In genomic region chr19:41914906-41915247, GRCh38 we compare ENCODE assay signal across 21 cellular contexts. TPM values are rescaled to one million over a fixed set of nuclear protein-coding genes. Genes with fewer than 3 reads are reported as not detected.
DNase-seq lines count a peak whose midpoint lies in the region; ATAC-seq and TF ChIP-seq lines count a peak whose summit lies in the region.
"Had no signal": no experiment of that assay in that cellular context is flagged by ENCODE, and none has a peak within 500 bp of the region (broad histone marks: within the 10 kb centered on the region; RNA-seq: fewer than 3 reads in every experiment).

No MANE protein-coding gene starts in this region.

- H4K8ac ChIP-seq in IMR-90 (ENCODE audit: low read depth in 2 of 2, low read length in 2 of 2), result no peak overlapping the region

- H3K4me1 ChIP-seq in CD8-positive, alpha-beta T cell (ENCODE audit: insufficient read depth, low read length), result peaks cover 74% of the 10 kb centered on the region
- H3K4me1 ChIP-seq in IMR-90 (ENCODE audit: control insufficient read depth, insufficient read depth, low read length) (0 out of 2 replicates have a peak, but pooled peaks cover 2% of the 10 kb centered on the region), iPS-15b (ENCODE audit: control insufficient read depth, insufficient read depth, low read length) (no peaks in the 10 kb centered on the region), spleen (peaks cover 0 to 63% (median 30%) of the 10 kb centered on the region in 6 donors)

- H3K4me2 ChIP-seq in IMR-90 (ENCODE audit: low read depth, low read length), result peak overlapping the region; percentile 55; the same call in 1 of the 2 replicates
- H3K4me2 ChIP-seq: smooth muscle cell had no signal

- no peaks in the 10 kb centered on the region for H3K36me3 Mint-ChIP-seq in CD8-positive, alpha-beta T cell

- H2AK9ac ChIP-seq in IMR-90 (replicated peaks; ENCODE audit: low read depth, low read length, poor library complexity), result no peak overlapping the region

- peaks cover 27% of the 10 kb centered on the region for H4K20me1 ChIP-seq in IMR-90 (ENCODE audit: insufficient read depth, low read length)

- H3K27ac Mint-ChIP-seq in CD8-positive, alpha-beta T cell, result no peak overlapping the region
- H3K27ac Mint-ChIP-seq: activated CD8-positive, alpha-beta T cell treated with anti-CD3 and anti-CD28 coated beads, Interleukin-2, amount 10 ng/mL, durations not matched to agents 7 days and 5 days; stimulated activated naive CD8-positive, alpha-beta T cell treated with anti-CD3 and anti-CD28 coated beads, Interleukin-15, Interleukin-2, amounts not matched to agents 100 ng/mL and 50 ng/mL, for 24 hours had no signal

- H2BK20ac ChIP-seq in IMR-90 (ENCODE audit: low read depth, low read length), result no peak overlapping the region

- no peak for TF ChIP-seq CTCF in CD8-positive, alpha-beta T cell (IDR thresholded peaks at IDR 0.05)
- TF ChIP-seq CTCF in IMR-90 (conservative IDR thresholded peaks at IDR 0.05; ENCODE audit: low read depth, low read length), result no peak
- TF ChIP-seq CTCF in spleen (IDR thresholded peaks at IDR 0.05 in 8 of 11, conservative IDR thresholded peaks at IDR 0.05 in 3 of 11), result no peak

- H3K9me3 ChIP-seq in CD8-positive, alpha-beta T cell (ENCODE audit: low read length), result no peaks in the 10 kb centered on the region
- H3K9me3 ChIP-seq in IMR-90 (ENCODE audit: control insufficient read depth, insufficient read depth, low read length), result no peaks in the 10 kb centered on the region
- no peaks in the 10 kb centered on the region for H3K9me3 ChIP-seq in iPS-15b (ENCODE audit: control insufficient read depth, insufficient read depth, low read length)
- H3K9me3 ChIP-seq in spleen, result no peaks in the 10 kb centered on the region
- H3K9me3 ChIP-seq: heart left ventricle, neutrophil had no signal

- CTCF ChIA-PET in CD8-positive, alpha-beta T cell (lab: Charles Lee), result no interaction called here
- CTCF ChIA-PET in IMR-90 (lab: Yijun Ruan, JAX), result no interaction called here

- H3K4me1 Mint-ChIP-seq in CD8-positive, alpha-beta T cell (ENCODE audit: low read depth), result peaks cover 39% of the 10 kb centered on the region

- ATAC-seq in CD8-positive, alpha-beta T cell, result peak; percentile 6
- no peak for ATAC-seq in IMR-90 (ENCODE audit: low read depth)
- ATAC-seq in HG02642 (IDR thresholded peaks at IDR 0.05; ENCODE audit: poor library complexity, unreplicated experiment), result no peak
- ATAC-seq: activated CD8-positive, alpha-beta T cell treated with anti-CD3 and anti-CD28 coated beads, Interleukin-2, amount 10 ng/mL, durations not matched to agents 7 days and 5 days; heart left ventricle had no signal

- WGBS in IMR-90 (ENCODE audit: extremely low coverage in 2 of 2, insufficient read length in 1 of 2), 2 experiments, result 3% methylated on average over 9 of the region's 18 CpGs; no CpG with 5 or more reads in 1 of the 2 experiments
- WGBS in spleen, 5 donors, result 2 to 6% (median 4%) methylated on average over 17 to 18 of the region's 18 CpGs

- H3K4me3 ChIP-seq in CD8-positive, alpha-beta T cell (ENCODE audit: low read depth, low read length), result peak overlapping the region; percentile 62
- H3K4me3 ChIP-seq in IMR-90 (ENCODE audit: insufficient read depth, low read depth, low read length), result no peak overlapping the region
- peak overlapping the region; percentile 43 for H3K4me3 ChIP-seq in iPS-15b (ENCODE audit: low read depth, low read length)
- peak overlapping the region in 1 of 8 donors; percentile 51 for H3K4me3 ChIP-seq in spleen
- H3K4me3 ChIP-seq: heart left ventricle, smooth muscle cell had no signal

- H3K14ac ChIP-seq in IMR-90 (replicated peaks; ENCODE audit: low read depth, low read length), result no peak overlapping the region

- no peak for DNase-seq in CD8-positive, alpha-beta T cell
- DNase-seq in IMR-90, result no peak
- DNase-seq in spleen, result no peak
- DNase-seq: activated CD8-positive, alpha-beta T cell treated with anti-CD3 and anti-CD28 coated beads, Interleukin-2, amount 10 ng/mL, durations not matched to agents 7 days and 5 days; activated naive CD4-positive, alpha-beta T cell; activated T-cell treated with anti-CD3 and anti-CD28 coated beads, Interleukin-2, amount 50 U/mL, for 1 hour; AML-193; amniotic stem cell; EL; heart left ventricle; NCI-H1105 treated with DMSO at 0.1 percent for 48 hours; NCI-H2081 treated with DMSO at 0.1 percent for 48 hours; NCI-H510A; stimulated activated CD4-positive, alpha-beta T cell treated with anti-CD3 and anti-CD28 coated beads, Interleukin-4, amount 100 ng/mL, for 24 hours; T1000; trophoblast cell had no signal

- no peak overlapping the region for H2AK5ac ChIP-seq in IMR-90 (ENCODE audit: low read depth, low read length)

- H3K23ac ChIP-seq in IMR-90 (ENCODE audit: low read depth, low read length), result no peak overlapping the region

- H3K36me3 ChIP-seq in CD8-positive, alpha-beta T cell (ENCODE audit: insufficient read depth, low read length), result no peaks in the 10 kb centered on the region
- no peaks in the 10 kb centered on the region for H3K36me3 ChIP-seq in IMR-90 (ENCODE audit: control insufficient read depth, insufficient read depth, low read length)
- no peaks in the 10 kb centered on the region for H3K36me3 ChIP-seq in iPS-15b (ENCODE audit: control insufficient read depth, insufficient read depth, low read length)
- H3K36me3 ChIP-seq in spleen, result no peaks in the 10 kb centered on the region
- H3K36me3 ChIP-seq: heart left ventricle, neutrophil had no signal

- H3K27me3 Mint-ChIP-seq in CD8-positive, alpha-beta T cell (ENCODE audit: low read depth), result peaks cover 3% of the 10 kb centered on the region

- no TSS peak for BruUV-seq in IMR-90 (replicated peaks; lab: Mats Ljungman, UMichigan)

- no peak overlapping the region for H3K4ac ChIP-seq in IMR-90 (ENCODE audit: low read depth, low read length)

- H2BK120ac ChIP-seq in IMR-90 (ENCODE audit: low read depth, low read length), result no peak overlapping the region

- H2BK5ac ChIP-seq in IMR-90 (ENCODE audit: low read depth, low read length, poor library complexity, severe bottlenecking), result no peak overlapping the region

- no peak overlapping the region for H3K56ac ChIP-seq in IMR-90 (ENCODE audit: extremely low read depth, insufficient read depth, low read length)

- no peak overlapping the region for H4K5ac ChIP-seq in IMR-90 (ENCODE audit: low read depth, low read length)

- in situ Hi-C loops in IMR-90 (cut with MboI; ENCODE audit: low sequenced_read_pairs), result no loop called here

- peaks cover 16% of the 10 kb centered on the region for H3K9me1 ChIP-seq in IMR-90 (ENCODE audit: insufficient read depth, low read length)

- no peak overlapping the region for H2AFZ ChIP-seq in IMR-90 (replicated peaks; ENCODE audit: low read length, poor library complexity)

- TF ChIP-seq POLR2A in IMR-90 (IDR thresholded peaks at IDR 0.05; ENCODE audit: low read depth, low read length) (no peak), spleen (IDR thresholded peaks at IDR 0.05) (no peak)

- intact Hi-C loops in CD8-positive, alpha-beta T cell (cut with DNase I, micrococcal nuclease), result loop anchor here (2.0 to 5.0 kb wide), 2 partner anchors 14 to 37 kb away; partner anchors contain the start of gene ERFL (in 1 of the 2)
- intact Hi-C loops in IMR-90 (cut with micrococcal nuclease), result no loop called here
- intact Hi-C loops in spleen (cut with DNase I; ENCODE audit: low total_unique reads), result no loop called here

- H3K79me1 ChIP-seq in IMR-90 (ENCODE audit: low read depth in 1 of 2, low read length in 2 of 2), result no peaks in the 10 kb centered on the region

- no peak for TF ChIP-seq RAD21 in IMR-90 (IDR thresholded peaks at IDR 0.05; ENCODE audit: low read length)

- POLR2A ChIA-PET in CD8-positive, alpha-beta T cell (lab: Charles Lee), result no interaction called here
- POLR2A ChIA-PET in IMR-90 (lab: Charles Lee; ENCODE audit: unreplicated experiment), result no interaction called here

- no peaks in the 10 kb centered on the region for H3K27me3 ChIP-seq in CD8-positive, alpha-beta T cell (ENCODE audit: insufficient read depth, low read length)
- peaks cover 81% of the 10 kb centered on the region for H3K27me3 ChIP-seq in IMR-90 (ENCODE audit: control insufficient read depth, insufficient read depth, low read length)
- H3K27me3 ChIP-seq in iPS-15b (ENCODE audit: control insufficient read depth, insufficient read depth, low read length), result peaks cover 97% of the 10 kb centered on the region
- H3K27me3 ChIP-seq in spleen (replicated peaks in 1 of 7), result peaks cover 3 to 74% (median 56%) of the 10 kb centered on the region in 7 donors

- no peak overlapping the region for H3K18ac ChIP-seq in IMR-90 (ENCODE audit: low read depth, low read length)

- no peak overlapping the region for H3K9ac ChIP-seq in IMR-90 (ENCODE audit: low read depth, low read length)
- no peak overlapping the region for H3K9ac ChIP-seq in iPS-15b (ENCODE audit: low read depth, low read length)

- dilution Hi-C loops in IMR-90 (cut with HindIII; ENCODE audit: low sequenced_read_pairs, unreplicated experiment), result no loop called here

- H3K4me3 Mint-ChIP-seq in CD8-positive, alpha-beta T cell, result no peak overlapping the region
- H3K4me3 Mint-ChIP-seq: activated CD8-positive, alpha-beta T cell treated with anti-CD3 and anti-CD28 coated beads, Interleukin-2, amount 10 ng/mL, durations not matched to agents 7 days and 5 days; stimulated activated naive CD8-positive, alpha-beta T cell treated with anti-CD3 and anti-CD28 coated beads, Interleukin-15, Interleukin-2, amounts not matched to agents 100 ng/mL and 50 ng/mL, for 24 hours had no signal

- H3K9me3 Mint-ChIP-seq in CD8-positive, alpha-beta T cell, result no peaks in the 10 kb centered on the region
- H3K9me3 Mint-ChIP-seq: stimulated activated naive CD8-positive, alpha-beta T cell treated with anti-CD3 and anti-CD28 coated beads, Interleukin-15, Interleukin-2, amounts not matched to agents 100 ng/mL and 50 ng/mL, for 24 hours had no signal

- no peak overlapping the region for H4K91ac ChIP-seq in IMR-90 (ENCODE audit: insufficient read depth, low read depth, low read length)

- H3K27ac ChIP-seq in CD8-positive, alpha-beta T cell (ENCODE audit: low read depth, low read length), result no peak overlapping the region
- H3K27ac ChIP-seq in IMR-90 (ENCODE audit: insufficient read depth, low read length) (no peak overlapping the region), spleen (no peak overlapping the region)
- H3K27ac ChIP-seq: heart left ventricle, neutrophil had no signal

- no peak overlapping the region for H2BK15ac ChIP-seq in IMR-90 (ENCODE audit: low read depth, low read length)

RNA-seq across cellular contexts. Expression of gene ERFL, which starts 13.4 kb away (rescaled TPM):
- total RNA-seq in CD8-positive, alpha-beta T cell, result 1 to 10 TPM; 5.4 to 6.8 TPM
- total RNA-seq in IMR-90 (2012; rRNA removed) (not detected in 2 replicates), spleen (1 to 10 TPM in 5 of 7 donors, under 1 TPM in 2; 0.46 to 3.0 (median 1.6) TPM)
- polyA plus RNA-seq in IMR-90 (2012; rRNA removed) (0.09 TPM in 1 of 2 replicates, not detected in the other), spleen (1 to 10 TPM; 2.2 to 2.4 (median 2.2) TPM)
- polyA plus RNA-seq in IMR-90 (2012; cell fraction: cytosol; rRNA removed), result 0.02 and 0.08 TPM in 2 replicates
- 0.26 and 0.53 TPM in 2 replicates for polyA plus RNA-seq in IMR-90 (2012; cell fraction: nucleus; rRNA removed; ENCODE audit: low replicate concordance)
- polyA plus RNA-seq: heart left ventricle had no signal

RNA-seq across cellular contexts. Expression of gene ARHGEF1, which starts 31.9 kb away (rescaled TPM):
- 1,000 to 10,000 TPM; 1,125 to 1,160 TPM for total RNA-seq in CD8-positive, alpha-beta T cell
- total RNA-seq in IMR-90 (2012; rRNA removed) (11.5 and 12.5 TPM in 2 replicates), spleen (100 to 1,000 TPM; 238 to 473 (median 382) TPM)
- polyA plus RNA-seq in IMR-90 (2012; rRNA removed) (47.1 and 51.2 TPM in 2 replicates), spleen (100 to 1,000 TPM; 314 to 543 (median 478) TPM)
- polyA plus RNA-seq in IMR-90 (2012; cell fraction: cytosol; rRNA removed), result 42.5 and 58.8 TPM in 2 replicates
- 228 and 380 TPM in 2 replicates for polyA plus RNA-seq in IMR-90 (2012; cell fraction: nucleus; rRNA removed; ENCODE audit: low replicate concordance)

RNA-seq across cellular contexts. Expression of gene CD79A, which starts 37.8 kb away (rescaled TPM):
- 10 to 100 TPM; 19.5 to 19.6 TPM for total RNA-seq in CD8-positive, alpha-beta T cell
- total RNA-seq in IMR-90 (2012; rRNA removed) (not detected in 2 replicates), spleen (100 to 1,000 TPM; 222 to 361 (median 269) TPM)
- polyA plus RNA-seq in IMR-90 (2012; rRNA removed) (0.19 and 0.24 TPM in 2 replicates), spleen (1,000 to 10,000 TPM in 1 of 3 donors, 100 to 1,000 TPM in 2; 748 to 1,033 (median 986) TPM)
- 0.10 and 0.37 TPM in 2 replicates for polyA plus RNA-seq in IMR-90 (2012; cell fraction: cytosol; rRNA removed)
- 0.06 and 0.25 TPM in 2 replicates for polyA plus RNA-seq in IMR-90 (2012; cell fraction: nucleus; rRNA removed; ENCODE audit: low replicate concordance)
- total RNA-seq: smooth muscle cell had no signal

RNA-seq across cellular contexts. Expression of gene RABAC1, which starts 44.2 kb away (rescaled TPM):
- total RNA-seq in CD8-positive, alpha-beta T cell, result 100 to 1,000 TPM in 1 of 2 experiments, 10 to 100 TPM in 1; 99.5 to 114 TPM
- total RNA-seq in IMR-90 (2012; rRNA removed), result 117 and 145 TPM in 2 replicates
- 276 and 320 TPM in 2 replicates for polyA plus RNA-seq in IMR-90 (2012; rRNA removed)
- polyA plus RNA-seq in IMR-90 (2012; cell fraction: cytosol; rRNA removed), result 632 and 774 TPM in 2 replicates
- polyA plus RNA-seq in IMR-90 (2012; cell fraction: nucleus; rRNA removed; ENCODE audit: low replicate concordance), result 305 and 429 TPM in 2 replicates
- total RNA-seq in spleen, result 100 to 1,000 TPM in 5 of 7 donors, 10 to 100 TPM in 2; 85.6 to 154 (median 123) TPM
- 100 to 1,000 TPM; 110 to 165 (median 145) TPM for polyA plus RNA-seq in spleen

RNA-seq across cellular contexts. Expression of gene RPS19, which starts 54.8 kb away (rescaled TPM):
- 1,000 to 10,000 TPM; 3,663 to 3,781 TPM for total RNA-seq in CD8-positive, alpha-beta T cell
- total RNA-seq in IMR-90 (2012; rRNA removed) (230 and 299 TPM in 2 replicates), spleen (1,000 to 10,000 TPM in 4 of 7 donors, 100 to 1,000 TPM in 3; 744 to 2,126 (median 1,870) TPM)
- polyA plus RNA-seq in IMR-90 (2012; rRNA removed) (1,882 and 3,988 TPM in 2 replicates), spleen (1,000 to 10,000 TPM; 5,153 to 8,491 (median 7,946) TPM)
- 1,236 and 2,903 TPM in 2 replicates for polyA plus RNA-seq in IMR-90 (2012; cell fraction: cytosol; rRNA removed)
- 465 and 1,276 TPM in 2 replicates for polyA plus RNA-seq in IMR-90 (2012; cell fraction: nucleus; rRNA removed; ENCODE audit: low replicate concordance)

Comparison
In these comparisons a context has a peak if more than half of its experiments do, and no peak if none do; other contexts are left out.
1. RNA of gene ARHGEF1, which starts 31.9 kb away (total RNA-seq): 1,125 to 1,160 TPM in CD8-positive, alpha-beta T cell and 238 to 473 TPM in spleen; 11.5 to 12.5 TPM in IMR-90; every median in the first group is over 10 times any median in the second.
2. RNA of gene CD79A, which starts 37.8 kb away (total RNA-seq): 222 to 361 TPM in spleen and 19.5 to 19.6 TPM in CD8-positive, alpha-beta T cell; not detected in IMR-90; every median in the first group is over 10 times any median in the second.
3. intact Hi-C loops: an anchor here in CD8-positive, alpha-beta T cell (2.0 to 5.0 kb wide); none called in IMR-90 and spleen.